ENCODE assay signal across 1 cellular context in genomic region chr1:31736675-31737074, GRCh38.
TF ChIP-seq lines count a peak whose summit lies in the region.

No MANE protein-coding gene starts in this region.

TF ChIP-seq in HepG2, 621 proteins besides CTCF, POLR2A, EP300 and RAD21:
- 0 out of 2 replicates have a peak, but pooled peaks have one; percentile 28 for TF ChIP-seq CREB1 (IDR thresholded peaks at IDR 0.05)
- no peak for TF ChIP-seq CREB1 (CRISPR knock-in tag; IDR thresholded peaks at IDR 0.05)
- no peak for TF ChIP-seq AHR (CRISPR knock-in tag; IDR thresholded peaks at IDR 0.05)
